10 cellular contexts compared by ENCODE assay signal in genomic region chr16:79403534-79403933, GRCh38.
"Had no signal": no experiment of that assay in that cellular context is flagged by ENCODE, and none has a peak within 500 bp of the region (broad histone marks: within the 10 kb centered on the region; RNA-seq: fewer than 3 reads in every experiment).

No MANE protein-coding gene starts in this region.

- ATAC-seq: HCT116 had no signal

- H3K4me2 ChIP-seq: KMS-11 had no signal

- H3K9me3 ChIP-seq: HAP-1 had no signal

- H3K27ac Mint-ChIP-seq: HFFc6 had no signal

- H3K4me3 Mint-ChIP-seq: HFFc6 had no signal

- H2AFZ ChIP-seq: GM23248 had no signal

- H3K9ac ChIP-seq: GM23248, KMS-11 had no signal

- H3K36me3 ChIP-seq: HAP-1 had no signal

- H3K27ac ChIP-seq: GM23248, KMS-11 had no signal

- H3K4me3 ChIP-seq: GM23248, HAP-1 had no signal

- H3K4me1 ChIP-seq: HAP-1 had no signal

- DNase-seq: GM23248, GOT3, H7, HFFc6, IMR-90, KBM-7 had no signal

- FAIRE-seq: HTR-8/SVneo had no signal
